Comparison of ENCODE assay signal across 29 cellular contexts in the genomic region with DNA sequence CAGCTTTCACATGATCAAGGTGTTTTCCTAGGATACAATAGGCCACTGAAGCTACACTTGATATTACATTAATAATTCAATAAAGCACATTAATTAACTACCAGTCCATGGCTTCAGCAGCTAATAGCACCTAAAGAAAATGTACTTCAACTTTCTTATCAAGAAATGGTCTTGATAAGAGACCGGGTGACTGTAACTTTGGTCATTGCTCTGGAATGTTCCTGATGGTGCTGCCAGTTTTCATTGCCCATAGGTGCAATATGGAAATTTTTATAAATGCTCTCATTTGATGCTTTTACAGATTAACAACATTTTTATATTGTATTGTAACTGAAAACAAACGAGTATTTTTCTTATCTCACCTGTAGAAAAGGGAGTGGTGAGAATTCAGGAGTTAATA.
A peak's percentile ranks its signal among the peaks of the same experiment; 100 is the strongest.
DNase-seq lines count a peak whose midpoint lies in the region; ATAC-seq and TF ChIP-seq lines count a peak whose summit lies in the region.
"Had no signal": no experiment of that assay in that cellular context is flagged by ENCODE, and none has a peak within 500 bp of the region (broad histone marks: within the 10 kb centered on the region; RNA-seq: fewer than 3 reads in every experiment).

No MANE protein-coding gene starts in this region.

- H3K9me3 ChIP-seq in Loucy (ENCODE audit: insufficient read depth, low read depth, low read length) (no peaks in the 10 kb centered on the region), colonic mucosa (no peaks in the 10 kb centered on the region), transverse colon (no peaks in the 10 kb centered on the region)
- H3K9me3 ChIP-seq: right atrium auricular region, SJSA1, spleen, uterus had no signal

- H3K27me3 ChIP-seq in Loucy (ENCODE audit: insufficient read depth, low read length, poor library complexity, severe bottlenecking), result no peaks in the 10 kb centered on the region
- H3K27me3 ChIP-seq in colonic mucosa, result no peaks in the 10 kb centered on the region
- H3K27me3 ChIP-seq in transverse colon, result no peaks in the 10 kb centered on the region
- H3K27me3 ChIP-seq: right atrium auricular region, SJSA1, spleen, uterus had no signal

- H3K4me3 ChIP-seq in Loucy (ENCODE audit: low read length, poor library complexity, severe bottlenecking), result no peak overlapping the region
- H3K4me3 ChIP-seq in colonic mucosa, result no peak overlapping the region
- H3K4me3 ChIP-seq in transverse colon, result no peak overlapping the region
- H3K4me3 ChIP-seq: GM12878, GM23338, right atrium auricular region, SJSA1, spleen, uterus had no signal

- no peaks in the 10 kb centered on the region for H3K9me2 ChIP-seq in Loucy (replicated peaks; ENCODE audit: low read depth, low read length)

- H3K36me3 ChIP-seq in Loucy (ENCODE audit: insufficient read depth, low read length), result no peaks in the 10 kb centered on the region
- no peaks in the 10 kb centered on the region for H3K36me3 ChIP-seq in colonic mucosa
- H3K36me3 ChIP-seq in transverse colon, result no peaks in the 10 kb centered on the region
- H3K36me3 ChIP-seq: right atrium auricular region, SJSA1, spleen, uterus had no signal

- peak overlapping the region; percentile 15 for H3K9ac ChIP-seq in Loucy (ENCODE audit: low read depth, low read length, poor library complexity, severe bottlenecking)
- peak overlapping the region in 1 of 2 donors; percentile 3 for H3K9ac ChIP-seq in colonic mucosa (ENCODE audit: low read depth in 2 of 2, low read length in 2 of 2)
- H3K9ac ChIP-seq: parathyroid adenoma had no signal

- H3K27ac Mint-ChIP-seq in mesothelial cell of epicardium, result peak overlapping the region; percentile 59
- H3K27ac Mint-ChIP-seq: activated CD4-positive, alpha-beta memory T cell treated with anti-CD3 and anti-CD28 coated beads for 36 hours; activated naive CD4-positive, alpha-beta T cell treated with anti-CD3 and anti-CD28 coated beads, Interleukin-2, amount 50 U/mL, for 24 hours; CD14-positive monocyte; dendritic cell treated with granulocyte-macrophage colony-stimulating factor and Interleukin-4, amounts not matched to agents 40 ng/mL and 50 ng/mL, for 4 days; GM23338; IgD-negative memory B cell had no signal

- peak overlapping the region; percentile 46 for H3K4me2 ChIP-seq in Loucy (ENCODE audit: low read depth, low read length, poor library complexity, severe bottlenecking)
- H3K4me2 ChIP-seq: GM23338 had no signal

- no peak for TF ChIP-seq CTCF in Loucy (conservative IDR thresholded peaks at IDR 0.05; ENCODE audit: low read length)
- TF ChIP-seq CTCF in colonic mucosa (IDR thresholded peaks at IDR 0.05), result no peak
- no peak for TF ChIP-seq CTCF in mesothelial cell of epicardium (IDR thresholded peaks at IDR 0.05; ENCODE audit: unreplicated experiment)
- no peak for TF ChIP-seq CTCF in transverse colon (IDR thresholded peaks at IDR 0.05)

- intact Hi-C loops in colonic mucosa (cut with DNase I) (no loop called here), transverse colon (cut with DNase I; ENCODE audit: low total_unique reads) (no loop called here)

- ATAC-seq in GM21825 (IDR thresholded peaks at IDR 0.05; ENCODE audit: unreplicated experiment) (no peak), GM18511 (IDR thresholded peaks at IDR 0.05; ENCODE audit: unreplicated experiment) (no peak), HG02571 (IDR thresholded peaks at IDR 0.05; ENCODE audit: unreplicated experiment) (no peak)
- ATAC-seq: GM12878, GM23338 had no signal

- H3K4me3 Mint-ChIP-seq in mesothelial cell of epicardium, result no peak overlapping the region
- H3K4me3 Mint-ChIP-seq: activated CD4-positive, alpha-beta memory T cell treated with anti-CD3 and anti-CD28 coated beads for 36 hours; activated naive CD4-positive, alpha-beta T cell treated with anti-CD3 and anti-CD28 coated beads, Interleukin-2, amount 50 U/mL, for 24 hours; CD14-positive monocyte; dendritic cell treated with granulocyte-macrophage colony-stimulating factor and Interleukin-4, amounts not matched to agents 40 ng/mL and 50 ng/mL, for 4 days; GM23338; IgD-negative memory B cell; neural crest cell had no signal

- no peaks in the 10 kb centered on the region for H4K20me1 ChIP-seq in Loucy (ENCODE audit: insufficient read depth, low read length, poor library complexity, severe bottlenecking)

- H3K27ac ChIP-seq in colonic mucosa (peak overlapping the region; percentile 29), transverse colon (peak overlapping the region; percentile 62 to 70 (median 66))
- H3K27ac ChIP-seq: parathyroid adenoma, right atrium auricular region, SJSA1, spleen, uterus had no signal

- in situ Hi-C loops in transverse colon (cut with MboI; ENCODE audit: low pct_ligation_motif_present in 1 of 4, low pct_unique_long_range_greater_than_20kb in 1 of 4, low sequenced_read_pairs in 3 of 4), result no loop called here

- no peaks in the 10 kb centered on the region for H3K27me3 Mint-ChIP-seq in mesothelial cell of epicardium (ENCODE audit: low read depth)
- H3K27me3 Mint-ChIP-seq: dendritic cell treated with granulocyte-macrophage colony-stimulating factor and Interleukin-4, amounts not matched to agents 40 ng/mL and 50 ng/mL, for 4 days had no signal

- no peaks in the 10 kb centered on the region for H3F3A ChIP-seq in Loucy (ENCODE audit: low read depth)

- WGBS in transverse colon (ENCODE audit: low coverage in 1 of 2), 2 donors, result 50 to 55% methylated on average over 2 of the region's 2 CpGs

- peaks cover 1% of the 10 kb centered on the region for H3K36me3 Mint-ChIP-seq in mesothelial cell of epicardium
- H3K36me3 Mint-ChIP-seq: activated CD4-positive, alpha-beta memory T cell treated with anti-CD3 and anti-CD28 coated beads for 36 hours; activated naive CD4-positive, alpha-beta T cell treated with anti-CD3 and anti-CD28 coated beads, Interleukin-2, amount 50 U/mL, for 24 hours; CD14-positive monocyte; IgD-negative memory B cell had no signal

- no peak for TF ChIP-seq EP300 in transverse colon (IDR thresholded peaks at IDR 0.05; ENCODE audit: low read depth)

- no peaks in the 10 kb centered on the region for H3K79me2 ChIP-seq in Loucy (ENCODE audit: insufficient read depth, low read length)
- H3K79me2 ChIP-seq: parathyroid adenoma had no signal

- H3K4me1 ChIP-seq in Loucy (ENCODE audit: insufficient read depth, low read length, poor library complexity, severe bottlenecking) (peaks cover 31% of the 10 kb centered on the region), colonic mucosa (peaks cover 4% of the 10 kb centered on the region), transverse colon (peaks cover 3 to 43% (median 30%) of the 10 kb centered on the region in 4 donors)
- H3K4me1 ChIP-seq: parathyroid adenoma, uterus had no signal

- TF ChIP-seq POLR2A in transverse colon (IDR thresholded peaks at IDR 0.05), result no peak

- H2AFZ ChIP-seq in Loucy (ENCODE audit: low read length), result 0 out of 2 replicates have a peak overlapping the region, but pooled peaks have one; percentile 5
- H2AFZ ChIP-seq: GM23338, parathyroid adenoma had no signal

- peak; percentile 73 for DNase-seq in colonic mucosa
- DNase-seq in mesothelial cell of epicardium (ENCODE audit: low spot score in 2 of 2, unreplicated experiment in 2 of 2), result no peak
- DNase-seq in transverse colon, result no peak
- DNase-seq in hypothalamus (lab: John Stamatoyannopoulos, UW), result no peak
- DNase-seq: activated CD4-positive, alpha-beta memory T cell treated with anti-CD3 and anti-CD28 coated beads for 36 hours; activated CD4-positive, CD25-positive, alpha-beta regulatory T cell treated with anti-CD3 and anti-CD28 coated beads, Interleukin-2, amount 50 U/mL, for 72 hours; activated CD8-positive, alpha-beta memory T cell treated with anti-CD3 and anti-CD28 coated beads, Interleukin-2, amount 50 U/mL, for 48 hours; EL; islet precursor cell; NCI-H1105 treated with DMSO at 0.1 percent for 48 hours; NCI-H1930; NCI-H748 treated with DMSO at 0.1 percent for 48 hours; RPMI8226; spleen; uterus had no signal

- peaks cover 51% of the 10 kb centered on the region for H3K4me1 Mint-ChIP-seq in mesothelial cell of epicardium
- H3K4me1 Mint-ChIP-seq: activated naive CD4-positive, alpha-beta T cell treated with anti-CD3 and anti-CD28 coated beads, Interleukin-2, amount 50 U/mL, for 24 hours; IgD-negative memory B cell had no signal

- no peaks in the 10 kb centered on the region for H3K9me3 Mint-ChIP-seq in mesothelial cell of epicardium
- H3K9me3 Mint-ChIP-seq: activated CD4-positive, alpha-beta memory T cell treated with anti-CD3 and anti-CD28 coated beads for 36 hours; activated naive CD4-positive, alpha-beta T cell treated with anti-CD3 and anti-CD28 coated beads, Interleukin-2, amount 50 U/mL, for 24 hours; dendritic cell treated with granulocyte-macrophage colony-stimulating factor and Interleukin-4, amounts not matched to agents 40 ng/mL and 50 ng/mL, for 4 days; GM23338; IgD-negative memory B cell; neural crest cell had no signal
